Comparison of ENCODE assay signal across 11 cellular contexts in genomic region chr20:47326718-47327137, GRCh38. TPM values are rescaled to one million over a fixed set of nuclear protein-coding genes. Genes with fewer than 3 reads are reported as not detected.
DNase-seq lines count a peak whose midpoint lies in the region; ATAC-seq and TF ChIP-seq lines count a peak whose summit lies in the region.
"Had no signal": no experiment of that assay in that cellular context is flagged by ENCODE, and none has a peak within 500 bp of the region (broad histone marks: within the 10 kb centered on the region; RNA-seq: fewer than 3 reads in every experiment).

No MANE protein-coding gene starts in this region.

- H3K27me3 Mint-ChIP-seq in activated CD4-positive, alpha-beta T cell treated with anti-CD3 and anti-CD28 coated beads, Interleukin-2, amount 10 ng/mL, durations not matched to agents 24 days and 14 days: no peaks in the 10 kb centered on the region
- H3K27me3 Mint-ChIP-seq in activated CD8-positive, alpha-beta T cell treated with anti-CD3 and anti-CD28 coated beads for 36 hours: no peaks in the 10 kb centered on the region
- H3K27me3 Mint-ChIP-seq: activated CD8-positive, alpha-beta memory T cell treated with anti-CD3 and anti-CD28 coated beads, Interleukin-2, amount 10 ng/mL, durations not matched to agents 7 days and 5 days; central memory CD8-positive, alpha-beta T cell had no signal

- TF ChIP-seq EP300 in stomach (IDR thresholded peaks at IDR 0.05): no peak

- H3K9me3 Mint-ChIP-seq in activated CD4-positive, alpha-beta T cell treated with anti-CD3 and anti-CD28 coated beads, Interleukin-2, amount 10 ng/mL, durations not matched to agents 24 days and 14 days: no peaks in the 10 kb centered on the region
- no peaks in the 10 kb centered on the region for H3K9me3 Mint-ChIP-seq in activated CD8-positive, alpha-beta T cell treated with anti-CD3 and anti-CD28 coated beads for 36 hours
- H3K9me3 Mint-ChIP-seq: central memory CD8-positive, alpha-beta T cell had no signal

- 48 to 59% (median 50%) methylated on average over 6 of the region's 6 CpGs for WGBS in stomach, 5 donors

- peak overlapping the region; percentile 41 for H3K27ac Mint-ChIP-seq in activated CD4-positive, alpha-beta T cell treated with anti-CD3 and anti-CD28 coated beads, Interleukin-2, amount 10 ng/mL, durations not matched to agents 24 days and 14 days
- H3K27ac Mint-ChIP-seq in activated CD8-positive, alpha-beta T cell treated with anti-CD3 and anti-CD28 coated beads for 36 hours: no peak overlapping the region
- H3K27ac Mint-ChIP-seq: activated CD8-positive, alpha-beta memory T cell treated with anti-CD3 and anti-CD28 coated beads, Interleukin-2, amount 10 ng/mL, durations not matched to agents 7 days and 5 days had no signal

- peak overlapping the region; percentile 49 for H3K27ac ChIP-seq in angular gyrus (ENCODE audit: low read depth, low read length)
- peak overlapping the region; percentile 50 to 99 (median 97) for H3K27ac ChIP-seq in stomach

- POLR2A ChIA-PET in activated CD8-positive, alpha-beta T cell treated with anti-CD3 and anti-CD28 coated beads for 36 hours (lab: Charles Lee): no interaction called here

- no peak for DNase-seq in activated CD4-positive, alpha-beta T cell treated with anti-CD3 and anti-CD28 coated beads, Interleukin-2, amount 10 ng/mL, durations not matched to agents 24 days and 14 days
- DNase-seq in activated CD4-positive, alpha-beta T cell treated with anti-CD3 and anti-CD28 coated beads, Interleukin-2, amount 50 U/mL, for 1 hour: no peak
- DNase-seq in glomerular visceral epithelial cell (ENCODE audit: extremely low spot score) (peak; percentile 56), stomach (no peak), T-helper 1 cell (no peak)
- no peak for DNase-seq in activated CD8-positive, alpha-beta T cell treated with anti-CD3 and anti-CD28 coated beads for 36 hours
- DNase-seq: activated CD8-positive, alpha-beta memory T cell treated with anti-CD3 and anti-CD28 coated beads, Interleukin-2, amount 10 ng/mL, durations not matched to agents 7 days and 5 days; pancreas had no signal

- intact Hi-C loops in activated CD4-positive, alpha-beta T cell treated with anti-CD3 and anti-CD28 coated beads, Interleukin-2, amount 10 ng/mL, durations not matched to agents 24 days and 14 days (cut with micrococcal nuclease): no loop called here
- intact Hi-C loops in stomach (cut with DNase I; ENCODE audit: low total_unique reads): no loop called here
- intact Hi-C loops in activated CD8-positive, alpha-beta T cell treated with anti-CD3 and anti-CD28 coated beads for 36 hours (cut with micrococcal nuclease): no loop called here

- no peak overlapping the region for H3K4me3 ChIP-seq in stomach
- H3K4me3 ChIP-seq: pancreas had no signal

- TF ChIP-seq CTCF in stomach (IDR thresholded peaks at IDR 0.05): no peak
- TF ChIP-seq CTCF in activated CD8-positive, alpha-beta T cell treated with anti-CD3 and anti-CD28 coated beads for 36 hours (IDR thresholded peaks at IDR 0.05): no peak

- H3K4me1 Mint-ChIP-seq in activated CD4-positive, alpha-beta T cell treated with anti-CD3 and anti-CD28 coated beads, Interleukin-2, amount 10 ng/mL, durations not matched to agents 24 days and 14 days: peaks cover 26% of the 10 kb centered on the region
- peaks cover 42% of the 10 kb centered on the region for H3K4me1 Mint-ChIP-seq in activated CD8-positive, alpha-beta T cell treated with anti-CD3 and anti-CD28 coated beads for 36 hours (ENCODE audit: low read depth)

- peaks cover 47 to 99% (median 80%) of the 10 kb centered on the region in 4 donors for H3K4me1 ChIP-seq in stomach

- no peak for TF ChIP-seq POLR2A in stomach (IDR thresholded peaks at IDR 0.05)

- peaks cover 36% of the 10 kb centered on the region for H3K36me3 Mint-ChIP-seq in activated CD4-positive, alpha-beta T cell treated with anti-CD3 and anti-CD28 coated beads, Interleukin-2, amount 10 ng/mL, durations not matched to agents 24 days and 14 days (ENCODE audit: low read depth)
- H3K36me3 Mint-ChIP-seq in activated CD8-positive, alpha-beta T cell treated with anti-CD3 and anti-CD28 coated beads for 36 hours (ENCODE audit: low read depth): peaks cover 26% of the 10 kb centered on the region

- H3K27me3 ChIP-seq in stomach: no peaks in the 10 kb centered on the region
- H3K27me3 ChIP-seq: pancreas had no signal

- no peaks in the 10 kb centered on the region for H3K9me3 ChIP-seq in stomach
- H3K9me3 ChIP-seq: pancreas had no signal

- H3K36me3 ChIP-seq in stomach: no peaks in the 10 kb centered on the region
- H3K36me3 ChIP-seq: pancreas had no signal

- CTCF ChIA-PET in activated CD8-positive, alpha-beta T cell treated with anti-CD3 and anti-CD28 coated beads for 36 hours (lab: Charles Lee): interaction anchor here (1.1 to 4.9 kb wide), 5 partner anchors 9 to 65 kb away, joined by 3 to 28 read pairs (median 4); no protein-coding TSS in a partner anchor

- ATAC-seq in activated CD8-positive, alpha-beta T cell treated with anti-CD3 and anti-CD28 coated beads for 36 hours: no peak
- ATAC-seq in HG03565 (IDR thresholded peaks at IDR 0.05; ENCODE audit: unreplicated experiment): no peak
- ATAC-seq: activated CD8-positive, alpha-beta memory T cell treated with anti-CD3 and anti-CD28 coated beads, Interleukin-2, amount 10 ng/mL, durations not matched to agents 7 days and 5 days; pancreas had no signal

- no peak overlapping the region for H3K4me3 Mint-ChIP-seq in activated CD4-positive, alpha-beta T cell treated with anti-CD3 and anti-CD28 coated beads, Interleukin-2, amount 10 ng/mL, durations not matched to agents 24 days and 14 days
- no peak overlapping the region for H3K4me3 Mint-ChIP-seq in activated CD8-positive, alpha-beta T cell treated with anti-CD3 and anti-CD28 coated beads for 36 hours
- H3K4me3 Mint-ChIP-seq: activated CD8-positive, alpha-beta memory T cell treated with anti-CD3 and anti-CD28 coated beads, Interleukin-2, amount 10 ng/mL, durations not matched to agents 7 days and 5 days; central memory CD8-positive, alpha-beta T cell had no signal

RNA-seq across cellular contexts. Expression of gene ZMYND8, which starts 29.8 kb away (rescaled TPM):
- 38.1 and 40.0 TPM in 2 replicates for total RNA-seq in activated CD4-positive, alpha-beta T cell treated with anti-CD3 and anti-CD28 coated beads, Interleukin-2, amount 10 ng/mL, durations not matched to agents 24 days and 14 days
- total RNA-seq in stomach: 10 to 100 TPM; 25.9 to 82.6 (median 54.3) TPM
- 10 to 100 TPM in 2 of 3 donors, 1 to 10 TPM in 1; 9.2 to 13.6 (median 12.7) TPM for polyA plus RNA-seq in stomach
- total RNA-seq in activated CD8-positive, alpha-beta T cell treated with anti-CD3 and anti-CD28 coated beads for 36 hours: 10 to 100 TPM; 31.9 to 33.4 TPM
